Comparison of ENCODE assay signal across 10 cellular contexts in the genomic region with DNA sequence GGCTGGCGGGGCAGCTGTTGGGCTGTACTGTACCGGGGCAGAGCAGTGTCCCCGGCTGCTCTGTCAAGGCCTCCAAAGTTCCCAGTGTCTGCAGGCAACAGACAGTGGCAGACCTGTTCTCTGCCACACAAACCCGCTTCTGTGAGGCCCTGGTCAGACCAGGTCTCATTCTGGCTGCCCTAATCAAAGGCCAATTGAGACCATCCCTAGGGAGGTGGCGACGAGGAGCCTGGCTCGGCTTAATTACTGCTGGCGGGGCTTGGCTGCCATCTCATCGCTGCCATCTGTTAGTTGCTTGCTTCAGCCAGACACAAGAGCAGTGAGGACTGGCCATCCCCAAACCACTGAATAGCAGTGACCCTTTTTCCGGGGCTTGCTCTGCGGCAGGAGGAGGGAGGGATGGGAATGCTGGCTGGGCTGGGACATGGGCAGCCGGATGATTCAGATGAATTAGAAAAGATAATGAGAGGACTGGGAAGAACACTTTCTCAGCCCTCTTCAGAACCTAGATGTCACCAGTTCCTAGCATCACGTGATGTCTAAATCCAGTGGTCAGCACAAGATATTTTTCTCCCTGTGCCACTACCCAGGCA. TPM values are rescaled to one million over a fixed set of nuclear protein-coding genes. Genes with fewer than 3 reads are reported as not detected.
DNase-seq lines count a peak whose midpoint lies in the region; ATAC-seq and TF ChIP-seq lines count a peak whose summit lies in the region.
"Had no signal": no experiment of that assay in that cellular context is flagged by ENCODE, and none has a peak within 500 bp of the region (broad histone marks: within the 10 kb centered on the region; RNA-seq: fewer than 3 reads in every experiment).

No MANE protein-coding gene starts in this region.

- H2BK120ac ChIP-seq in IMR-90 (ENCODE audit: low read depth, low read length), result no peak overlapping the region

- H4K91ac ChIP-seq in IMR-90 (ENCODE audit: insufficient read depth, low read depth, low read length), result no peak overlapping the region

- no peaks in the 10 kb centered on the region for H3K79me1 ChIP-seq in IMR-90 (ENCODE audit: low read depth in 1 of 2, low read length in 2 of 2)

- H4K20me1 ChIP-seq in IMR-90 (ENCODE audit: insufficient read depth, low read length) (no peaks in the 10 kb centered on the region), Karpas-422 (ENCODE audit: insufficient read depth, low read depth, low read length) (no peaks in the 10 kb centered on the region)

- no peaks in the 10 kb centered on the region for H3K79me2 ChIP-seq in Karpas-422 (ENCODE audit: low read length)

- 0 out of 2 replicates have a peak, but pooled peaks cover 6% of the 10 kb centered on the region for H3K9me1 ChIP-seq in IMR-90 (ENCODE audit: insufficient read depth, low read length)

- POLR2A ChIA-PET in IMR-90 (lab: Charles Lee; ENCODE audit: unreplicated experiment), result no interaction called here

- H3K27ac ChIP-seq in IMR-90 (ENCODE audit: insufficient read depth, low read length) (no peak overlapping the region), Karpas-422 (ENCODE audit: low read length) (no peak overlapping the region)

- no TSS peak for BruUV-seq in IMR-90 (replicated peaks; lab: Mats Ljungman, UMichigan)

- H3K4ac ChIP-seq in IMR-90 (ENCODE audit: low read depth, low read length), result no peak overlapping the region

- peak; percentile 54 for DNase-seq in AG10803 (ENCODE audit: low read depth)
- DNase-seq in IMR-90, result peak; percentile 32
- DNase-seq in astrocyte of the spinal cord (ENCODE audit: low read depth, low spot score), result peak; percentile 54
- peak; percentile 60 for DNase-seq in kidney glomerular epithelial cell (lab: John Stamatoyannopoulos, UW)
- DNase-seq in Karpas-422, result no peak
- DNase-seq in NCI-H2107 treated with DMSO at 0.1 percent for 48 hours (lab: John Stamatoyannopoulos, UW; ENCODE audit: unreplicated experiment), result no peak
- DNase-seq in GM20000 (ENCODE audit: low spot score), result no peak
- DNase-seq: activated naive CD4-positive, alpha-beta T cell treated with Interleukin-2 at 50 U/mL for 16 hours; CD4-positive, CD25-positive, alpha-beta regulatory T cell had no signal

- H3K4me3 ChIP-seq in AG10803 (ENCODE audit: low read length) (no peak overlapping the region), IMR-90 (ENCODE audit: insufficient read depth, low read depth, low read length) (no peak overlapping the region), astrocyte of the spinal cord (ENCODE audit: low read depth, low read length) (no peak overlapping the region), Karpas-422 (ENCODE audit: low read length) (no peak overlapping the region)

- no peak overlapping the region for H3K56ac ChIP-seq in IMR-90 (ENCODE audit: extremely low read depth, insufficient read depth, low read length)

- H3K9ac ChIP-seq in IMR-90 (ENCODE audit: low read depth, low read length), result no peak overlapping the region
- H3K9ac ChIP-seq in Karpas-422 (ENCODE audit: low read length), result no peak overlapping the region

- CTCF ChIA-PET in IMR-90 (lab: Yijun Ruan, JAX), result interaction anchor here (0.6 kb wide), 1 partner anchor 13 kb away, joined by 3 read pairs; no protein-coding TSS in a partner anchor

- H2AK9ac ChIP-seq in IMR-90 (replicated peaks; ENCODE audit: low read depth, low read length, poor library complexity), result peak overlapping the region; percentile 45

- no peak for TF ChIP-seq POLR2A in IMR-90 (IDR thresholded peaks at IDR 0.05; ENCODE audit: low read depth, low read length)

- H3K9me2 ChIP-seq in Karpas-422 (replicated peaks; ENCODE audit: insufficient read depth, low read length), result no peaks in the 10 kb centered on the region

- no peak overlapping the region for H2BK20ac ChIP-seq in IMR-90 (ENCODE audit: low read depth, low read length)

- no peak overlapping the region for H2BK15ac ChIP-seq in IMR-90 (ENCODE audit: low read depth, low read length)

- 0 out of 2 replicates have a peak overlapping the region, but pooled peaks have one; percentile 45 for H3K14ac ChIP-seq in IMR-90 (replicated peaks; ENCODE audit: low read depth, low read length)

- TF ChIP-seq CTCF in AG10803 (conservative IDR thresholded peaks at IDR 0.05; ENCODE audit: low read length) (no peak), IMR-90 (conservative IDR thresholded peaks at IDR 0.05; ENCODE audit: low read depth, low read length) (no peak), astrocyte of the spinal cord (IDR thresholded peaks at IDR 0.05; ENCODE audit: low read depth, low read length) (no peak), GM20000 (IDR thresholded peaks at IDR 0.05; ENCODE audit: extremely low read depth, missing control alignments) (no peak)

- TF ChIP-seq RAD21 in IMR-90 (IDR thresholded peaks at IDR 0.05; ENCODE audit: low read length), result no peak

- whole genome bisulfite sequencing in IMR-90 (ENCODE audit: extremely low coverage in 2 of 2, insufficient read length in 1 of 2), 2 experiments, result 60% methylated on average over 5 of the region's 13 CpGs; no CpG with 5 or more reads in 1 of the 2 experiments

- H3K9me3 ChIP-seq in IMR-90 (ENCODE audit: control insufficient read depth, insufficient read depth, low read length) (no peaks in the 10 kb centered on the region), Karpas-422 (ENCODE audit: low read length) (no peaks in the 10 kb centered on the region)

- H3K4me1 ChIP-seq in IMR-90 (ENCODE audit: control insufficient read depth, insufficient read depth, low read length) (peaks cover 2% of the 10 kb centered on the region; the same call in 1 of the 2 replicates), Karpas-422 (ENCODE audit: low read length) (peaks cover 3% of the 10 kb centered on the region)

- in situ Hi-C loops in IMR-90 (cut with MboI; ENCODE audit: low sequenced_read_pairs) (no loop called here), astrocyte of the spinal cord (cut with HindIII; ENCODE audit: low sequenced_read_pairs) (no loop called here)

- no peak overlapping the region for H3K23ac ChIP-seq in IMR-90 (ENCODE audit: low read depth, low read length)

- no peak overlapping the region for H2BK5ac ChIP-seq in IMR-90 (ENCODE audit: low read depth, low read length, poor library complexity, severe bottlenecking)

- H3K36me3 ChIP-seq in IMR-90 (ENCODE audit: control insufficient read depth, insufficient read depth, low read length) (no peaks in the 10 kb centered on the region), Karpas-422 (ENCODE audit: insufficient read depth, low read length) (no peaks in the 10 kb centered on the region)

- H2AK5ac ChIP-seq in IMR-90 (ENCODE audit: low read depth, low read length), result no peak overlapping the region

- H3K27me3 ChIP-seq in IMR-90 (ENCODE audit: control insufficient read depth, insufficient read depth, low read length), result peaks cover 5% of the 10 kb centered on the region
- no peaks in the 10 kb centered on the region for H3K27me3 ChIP-seq in Karpas-422 (ENCODE audit: low read length)

- dilution Hi-C loops in IMR-90 (cut with HindIII; ENCODE audit: low sequenced_read_pairs, unreplicated experiment), result no loop called here

- peak; percentile 87 for ATAC-seq in IMR-90 (ENCODE audit: low read depth)
- ATAC-seq in GM21825 (IDR thresholded peaks at IDR 0.05; ENCODE audit: unreplicated experiment), result no peak

- H4K8ac ChIP-seq in IMR-90 (ENCODE audit: low read depth in 2 of 2, low read length in 2 of 2), result no peak overlapping the region

- intact Hi-C loops in IMR-90 (cut with micrococcal nuclease), result loop anchor here (5.0 kb wide), 1 partner anchor 39 kb away; no protein-coding TSS in a partner anchor

- H3K4me2 ChIP-seq in IMR-90 (ENCODE audit: low read depth, low read length) (no peak overlapping the region), Karpas-422 (ENCODE audit: low read depth, low read length, poor library complexity, severe bottlenecking) (no peak overlapping the region)

- H4K5ac ChIP-seq in IMR-90 (ENCODE audit: low read depth, low read length), result no peak overlapping the region

- H3K18ac ChIP-seq in IMR-90 (ENCODE audit: low read depth, low read length), result no peak overlapping the region

- peak overlapping the region; percentile 68 for H2AFZ ChIP-seq in IMR-90 (replicated peaks; ENCODE audit: low read length, poor library complexity)
- no peak overlapping the region for H2AFZ ChIP-seq in Karpas-422 (ENCODE audit: low read length)

TF ChIP-seq in IMR-90, 13 proteins besides CTCF, POLR2A, EP300 and RAD21:
- TF ChIP-seq, protein P1, sequence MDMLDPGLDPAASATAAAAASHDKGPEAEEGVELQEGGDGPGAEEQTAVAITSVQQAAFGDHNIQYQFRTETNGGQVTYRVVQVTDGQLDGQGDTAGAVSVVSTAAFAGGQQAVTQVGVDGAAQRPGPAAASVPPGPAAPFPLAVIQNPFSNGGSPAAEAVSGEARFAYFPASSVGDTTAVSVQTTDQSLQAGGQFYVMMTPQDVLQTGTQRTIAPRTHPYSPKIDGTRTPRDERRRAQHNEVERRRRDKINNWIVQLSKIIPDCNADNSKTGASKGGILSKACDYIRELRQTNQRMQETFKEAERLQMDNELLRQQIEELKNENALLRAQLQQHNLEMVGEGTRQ (IDR thresholded peaks at IDR 0.05; ENCODE audit: low read depth, low read length), result peak; percentile 72
- no peak for TF ChIP-seq FOS (IDR thresholded peaks at IDR 0.05; ENCODE audit: low read depth, low read length)
- no peak for TF ChIP-seq MAZ (IDR thresholded peaks at IDR 0.05; ENCODE audit: borderline replicate concordance, low read depth, low read length)
- TF ChIP-seq MAFK (IDR thresholded peaks at IDR 0.05; ENCODE audit: low read depth, low read length), result no peak
- TF ChIP-seq MXI1 (IDR thresholded peaks at IDR 0.05; ENCODE audit: borderline replicate concordance, low read depth, low read length), result no peak
- TF ChIP-seq CHD1 (IDR thresholded peaks at IDR 0.05; ENCODE audit: low read depth, low read length), result no peak
- TF ChIP-seq BHLHE40 (IDR thresholded peaks at IDR 0.05; ENCODE audit: low read depth, low read length), result no peak
TF ChIP-seq in IMR-90: peak in this region for 1.

RNA-seq across cellular contexts. Expression of gene ERG28, which starts 24.5 kb away (rescaled TPM):
- 0.90 and 1.9 TPM in 2 replicates for total RNA-seq in IMR-90 (2012; rRNA removed)
- polyA plus RNA-seq in IMR-90 (2012; rRNA removed), result 15.0 and 15.4 TPM in 2 replicates
- 14.6 and 16.0 TPM in 2 replicates for polyA plus RNA-seq in IMR-90 (2012; cell fraction: cytosol; rRNA removed)
- 2.7 and 6.5 TPM in 2 replicates for polyA plus RNA-seq in IMR-90 (2012; cell fraction: nucleus; rRNA removed; ENCODE audit: low replicate concordance)
- total RNA-seq in Karpas-422 (2014; rRNA removed; shearing (Covaris generic); ENCODE audit: low replicate concordance), result 19.1 and 48.8 TPM in 2 replicates

RNA-seq across cellular contexts. Expression of gene TTLL5, which starts 24.9 kb away (rescaled TPM):
- 15.0 and 16.7 TPM in 2 replicates for total RNA-seq in IMR-90 (2012; rRNA removed)
- 9.3 and 11.9 TPM in 2 replicates for polyA plus RNA-seq in IMR-90 (2012; rRNA removed)
- polyA plus RNA-seq in IMR-90 (2012; cell fraction: cytosol; rRNA removed), result 3.6 and 22.1 TPM in 2 replicates
- 6.4 and 15.6 TPM in 2 replicates for polyA plus RNA-seq in IMR-90 (2012; cell fraction: nucleus; rRNA removed; ENCODE audit: low replicate concordance)
- 28.6 and 53.7 TPM in 2 replicates for total RNA-seq in Karpas-422 (2014; rRNA removed; shearing (Covaris generic); ENCODE audit: low replicate concordance)

RNA-seq across cellular contexts. Expression of gene FLVCR2, which starts 57.8 kb away (rescaled TPM):
- total RNA-seq in IMR-90 (2012; rRNA removed), result 1.1 and 1.4 TPM in 2 replicates
- polyA plus RNA-seq in IMR-90 (2012; rRNA removed), result 0.94 and 1.0 TPM in 2 replicates
- 0.60 and 1.1 TPM in 2 replicates for polyA plus RNA-seq in IMR-90 (2012; cell fraction: cytosol; rRNA removed)
- polyA plus RNA-seq in IMR-90 (2012; cell fraction: nucleus; rRNA removed; ENCODE audit: low replicate concordance), result 0.85 and 2.4 TPM in 2 replicates
- not detected in 2 replicates for total RNA-seq in Karpas-422 (2014; rRNA removed; shearing (Covaris generic); ENCODE audit: low replicate concordance)

Comparison
In these comparisons a context has a peak if more than half of its experiments do, and no peak if none do; other contexts are left out.
1. DNase-seq: peak in AG10803 (single experiment), IMR-90 (single experiment), astrocyte of the spinal cord (single experiment) and kidney glomerular epithelial cell (single experiment); none in Karpas-422 (single experiment), NCI-H2107 treated with DMSO at 0.1 percent for 48 hours (single experiment) and GM20000 (single experiment).